In genomic region chr17:21215935-21216334, GRCh38 we compare ENCODE assay signal across 1 cellular context.
TF ChIP-seq lines count a peak whose summit lies in the region.

No MANE protein-coding gene starts in this region.

TF ChIP-seq in K562, 482 proteins besides CTCF, POLR2A, EP300 and RAD21:
- TF ChIP-seq JUN (IDR thresholded peaks at IDR 0.05; ENCODE audit: borderline replicate concordance, low read depth, low read length) (peak; percentile 40; the same call in 1 of the 2 replicates), JUN (CRISPR knock-in tag; IDR thresholded peaks at IDR 0.05; ENCODE audit: borderline replicate concordance) (no peak), CTBP1 (IDR thresholded peaks at IDR 0.05; ENCODE audit: borderline replicate concordance) (0 out of 2 replicates have a peak, but pooled peaks have one; percentile 21), ZNF3 (CRISPR knock-in tag; IDR thresholded peaks at IDR 0.05) (no peak), POLR3A (IDR thresholded peaks at IDR 0.05; ENCODE audit: borderline replicate concordance, extremely low read depth, insufficient read depth, insufficient read length) (no peak), ZNF274 (IDR thresholded peaks at IDR 0.05; ENCODE audit: borderline replicate concordance, low read depth, low read length) (no peak), ZEB2 (IDR thresholded peaks at IDR 0.05) (peak; percentile 38; the same call in 1 of the 2 replicates), SMARCE1 (IDR thresholded peaks at IDR 0.05) (0 out of 2 replicates have a peak, but pooled peaks have one; percentile 48), JUND (IDR thresholded peaks at IDR 0.05; ENCODE audit: borderline replicate concordance, low read depth, low read length) (peak; percentile 64), JUND (tag; IDR thresholded peaks at IDR 0.05; ENCODE audit: borderline replicate concordance, low read depth, low read length) (peak; percentile 25; the same call in 1 of the 3 replicates), FOSL1 (tag; conservative IDR thresholded peaks at IDR 0.05) (peak; percentile 45; the same call in 1 of the 2 replicates), MYC (IDR thresholded peaks at IDR 0.05; ENCODE audit: low read depth, low read length) (0 out of 2 replicates have a peak, but pooled peaks have one; percentile 10), MYC (CRISPR knock-in tag; IDR thresholded peaks at IDR 0.05; ENCODE audit: borderline replicate concordance, low read depth) (no peak), ATF3 (IDR thresholded peaks at IDR 0.05) (peak; percentile 63), ATF3 (CRISPR knock-in tag; conservative IDR thresholded peaks at IDR 0.05) (no peak), ARID1B (IDR thresholded peaks at IDR 0.05) (0 out of 2 replicates have a peak, but pooled peaks have one; percentile 26), NFE2 (IDR thresholded peaks at IDR 0.05; ENCODE audit: low read depth) (peak; percentile 50), CEBPB (tag; IDR thresholded peaks at IDR 0.05) (peak; percentile 14; the same call in 1 of the 2 replicates)
